Comparison of ENCODE assay signal across 1 cellular context in the genomic region with DNA sequence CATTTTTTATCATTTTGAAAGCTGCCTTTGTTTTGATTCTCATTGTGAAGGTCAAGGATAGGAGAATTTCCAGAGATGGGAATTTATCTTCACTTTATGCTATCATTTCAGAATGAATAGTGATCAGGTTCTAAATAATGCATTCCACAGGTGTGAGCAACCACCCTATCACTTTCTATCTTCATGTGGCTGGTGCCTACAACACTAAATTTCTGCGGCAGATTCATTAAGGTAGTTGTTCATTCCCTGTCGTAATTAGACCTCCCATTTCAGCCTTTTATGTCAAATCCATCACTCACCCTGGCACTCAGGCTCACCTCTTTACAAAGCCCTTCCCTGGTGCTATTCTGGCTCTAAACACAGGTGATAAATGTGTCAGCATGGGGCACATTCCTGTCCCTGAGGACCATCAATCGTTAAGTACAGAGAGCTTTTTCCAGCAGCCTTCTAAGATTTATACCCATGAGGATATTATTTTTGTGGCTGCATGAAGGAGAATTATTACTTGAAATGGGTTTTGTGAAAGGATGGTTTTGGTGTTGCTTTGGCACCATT.
A peak's percentile ranks its signal among the peaks of the same experiment; 100 is the strongest.
TF ChIP-seq lines count a peak whose summit lies in the region.

No MANE protein-coding gene starts in this region.

TF ChIP-seq in WTC11, 78 proteins besides CTCF, POLR2A, EP300 and RAD21:
- TF ChIP-seq SMAD3 (CRISPR knock-in tag; IDR thresholded peaks at IDR 0.05; ENCODE audit: borderline replicate concordance) = no peak
- TF ChIP-seq TEAD1 (CRISPR knock-in tag; IDR thresholded peaks at IDR 0.05) = peak; percentile 29; the same call in 1 of the 2 replicates
